Comparison of ENCODE assay signal across 22 cellular contexts in the genomic region with DNA sequence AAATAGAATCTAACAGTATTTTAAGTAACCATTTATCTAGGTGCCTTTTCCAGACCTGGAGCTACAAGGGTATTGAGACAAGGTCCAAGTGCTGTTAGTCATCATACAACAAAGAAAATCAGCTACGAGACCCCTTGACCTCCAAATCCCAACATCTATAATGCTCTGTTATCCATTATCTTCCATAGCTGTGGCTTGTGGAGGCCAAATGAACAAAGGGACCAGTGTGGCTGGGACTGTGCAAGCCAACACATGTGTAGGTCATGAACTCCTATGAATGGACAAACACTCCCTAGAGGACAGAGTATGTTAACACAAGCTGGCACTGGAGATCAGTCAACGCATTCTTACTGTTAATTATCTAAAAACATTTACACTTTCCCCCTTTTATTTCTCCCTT.
"Had no signal": no experiment of that assay in that cellular context is flagged by ENCODE, and none has a peak within 500 bp of the region (broad histone marks: within the 10 kb centered on the region; RNA-seq: fewer than 3 reads in every experiment).

No MANE protein-coding gene starts in this region.

- H3K4me3 Mint-ChIP-seq: activated CD8-positive, alpha-beta T cell treated with anti-CD3 and anti-CD28 coated beads, Interleukin-2, amount 10 ng/mL, durations not matched to agents 7 days and 5 days; activated naive CD4-positive, alpha-beta T cell treated with anti-CD3 and anti-CD28 coated beads for 36 hours; activated naive CD8-positive, alpha-beta T cell; activated T-cell treated with anti-CD3 and anti-CD28 coated beads, Interleukin-2, amount 50 U/mL, for 4 hours; T-helper 17 cell; WTC11 had no signal

- ATAC-seq: activated CD8-positive, alpha-beta T cell treated with anti-CD3 and anti-CD28 coated beads, Interleukin-2, amount 10 ng/mL, durations not matched to agents 7 days and 5 days; activated T-cell treated with anti-CD3 and anti-CD28 coated beads, Interleukin-2, amount 50 U/mL, for 4 hours; PC-3; T-helper 17 cell; WTC11 had no signal

- H3K27ac ChIP-seq: brain microvascular endothelial cell had no signal

- H3K27me3 ChIP-seq: brain microvascular endothelial cell had no signal

- H3K4me1 Mint-ChIP-seq: T-helper 17 cell, WTC11 had no signal

- H3K36me3 ChIP-seq: brain microvascular endothelial cell had no signal

- H3K27ac Mint-ChIP-seq: activated CD8-positive, alpha-beta T cell treated with anti-CD3 and anti-CD28 coated beads, Interleukin-2, amount 10 ng/mL, durations not matched to agents 7 days and 5 days; activated naive CD4-positive, alpha-beta T cell treated with anti-CD3 and anti-CD28 coated beads for 36 hours; activated naive CD8-positive, alpha-beta T cell; T-helper 17 cell; WTC11 had no signal

- H3K36me3 Mint-ChIP-seq: activated naive CD8-positive, alpha-beta T cell; WTC11 had no signal

- H3K9me3 Mint-ChIP-seq: activated naive CD4-positive, alpha-beta T cell treated with anti-CD3 and anti-CD28 coated beads for 36 hours; activated T-cell treated with anti-CD3 and anti-CD28 coated beads, Interleukin-2, amount 50 U/mL, for 4 hours; WTC11 had no signal

- DNase-seq: activated CD4-positive, alpha-beta T cell treated with anti-CD3 and anti-CD28 coated beads for 48 hours; activated CD4-positive, alpha-beta T cell treated with anti-CD3 and anti-CD28 coated beads, Interleukin-2, amount 50 U/mL, for 4 hours; activated CD4-positive, CD25-positive, alpha-beta regulatory T cell treated with anti-CD3 and anti-CD28 coated beads, Interleukin-2, amount 50 U/mL, for 72 hours; activated CD8-positive, alpha-beta T cell treated with anti-CD3 and anti-CD28 coated beads, Interleukin-2, amount 10 ng/mL, durations not matched to agents 7 days and 5 days; activated effector memory CD4-positive, alpha-beta T cell treated with anti-CD3 and anti-CD28 coated beads, Interleukin-2, amount 50 U/mL, for 16 hours; activated naive CD4-positive, alpha-beta T cell treated with anti-CD3 and anti-CD28 coated beads for 36 hours; activated T-cell treated with anti-CD3 and anti-CD28 coated beads, Interleukin-2, amount 50 U/mL, for 4 hours; brain microvascular endothelial cell; cerebellar nuclear complex; Karpas-422; MM.1S; NCI-H1105; NCI-H1436; NCI-H187; NCI-H2081; NCI-H510A treated with DMSO at 0.1 percent for 48 hours; PC-3; SHP77; T-helper 17 cell; T-helper 9 cell had no signal
